Comparison of ENCODE assay signal across 20 cellular contexts in the genomic region with DNA sequence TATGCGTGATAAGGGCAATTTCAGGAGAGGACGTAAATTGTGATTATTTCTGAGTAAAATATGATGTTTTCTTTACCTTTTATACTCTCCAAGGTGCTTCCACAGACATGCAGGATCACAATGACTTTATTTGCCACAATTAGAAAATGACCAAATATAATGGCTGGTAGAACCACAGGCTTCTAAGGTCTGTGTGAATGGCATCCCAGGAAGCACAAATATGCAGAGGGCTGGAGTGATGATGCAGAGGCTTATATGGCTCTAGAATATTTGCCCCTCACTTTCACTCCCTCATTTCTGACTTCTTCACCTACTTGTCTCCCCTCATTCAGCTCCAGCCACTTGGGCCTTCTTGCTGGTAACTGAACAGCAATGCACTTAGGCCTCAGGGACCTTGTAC.
"Had no signal": no experiment of that assay in that cellular context is flagged by ENCODE, and none has a peak within 500 bp of the region (broad histone marks: within the 10 kb centered on the region; RNA-seq: fewer than 3 reads in every experiment).

No MANE protein-coding gene starts in this region.

- H3K36me3 Mint-ChIP-seq: stimulated activated memory B cell treated with anti-CD40 and anti-IgM and Interleukin-4, amounts not matched to agents 10 μg/mL and 1 μg/mL and 100 μg/mL, for 72 hours had no signal

- H3K4me1 Mint-ChIP-seq: stimulated activated memory B cell treated with anti-CD40 and anti-IgM and Interleukin-4, amounts not matched to agents 10 μg/mL and 1 μg/mL and 100 μg/mL, for 72 hours had no signal

- H3K79me2 ChIP-seq: parathyroid adenoma had no signal

- H3K27ac ChIP-seq: heart left ventricle, parathyroid adenoma, prostate gland, right lobe of liver, spleen, tibial artery, upper lobe of left lung, uterus had no signal

- DNase-seq: cortex of kidney; dorsolateral prefrontal cortex; effector CD8-positive, alpha-beta T cell; heart left ventricle; hypothalamus; kidney glomerular epithelial cell; mucosa of descending colon; right lobe of liver; spleen; stimulated activated CD4-positive, alpha-beta T cell treated with anti-CD3 and anti-CD28 coated beads, Interleukin-15, amount 100 ng/mL, for 24 hours; stimulated activated CD4-positive, alpha-beta T cell treated with anti-CD3 and anti-CD28 coated beads, Interleukin-1b, Interleukin-23, amount 100 ng/mL, for 48 hours; stimulated activated CD4-positive, alpha-beta T cell treated with anti-CD3 and anti-CD28 coated beads, Interleukin-4, amount 100 ng/mL, for 24 hours; tibial artery; upper lobe of left lung; uterus had no signal

- H3K9ac ChIP-seq: parathyroid adenoma had no signal

- H3K27me3 Mint-ChIP-seq: stimulated activated memory B cell treated with anti-CD40 and anti-IgM and Interleukin-4, amounts not matched to agents 10 μg/mL and 1 μg/mL and 100 μg/mL, for 72 hours had no signal

- H3K9me3 ChIP-seq: heart left ventricle, mucosa of descending colon, prostate gland, right lobe of liver, spleen, tibial artery, upper lobe of left lung, uterus had no signal

- H3K27me3 ChIP-seq: dorsolateral prefrontal cortex, heart left ventricle, right lobe of liver, spleen, tibial artery, upper lobe of left lung, uterus had no signal

- H3K36me3 ChIP-seq: heart left ventricle, prostate gland, right lobe of liver, spleen, tibial artery, upper lobe of left lung, uterus had no signal

- H3K27ac Mint-ChIP-seq: nephron; stimulated activated memory B cell treated with anti-CD40 and anti-IgM and Interleukin-4, amounts not matched to agents 10 μg/mL and 1 μg/mL and 100 μg/mL, for 72 hours; stimulated activated naive CD8-positive, alpha-beta T cell treated with anti-CD3 and anti-CD28 coated beads, Interleukin-15, Interleukin-2, amounts not matched to agents 100 ng/mL and 50 ng/mL, for 24 hours had no signal

- H3K4me3 Mint-ChIP-seq: nephron; stimulated activated memory B cell treated with anti-CD40 and anti-IgM and Interleukin-4, amounts not matched to agents 10 μg/mL and 1 μg/mL and 100 μg/mL, for 72 hours; stimulated activated naive CD8-positive, alpha-beta T cell treated with anti-CD3 and anti-CD28 coated beads, Interleukin-15, Interleukin-2, amounts not matched to agents 100 ng/mL and 50 ng/mL, for 24 hours had no signal

- H3K9me3 Mint-ChIP-seq: nephron; stimulated activated memory B cell treated with anti-CD40 and anti-IgM and Interleukin-4, amounts not matched to agents 10 μg/mL and 1 μg/mL and 100 μg/mL, for 72 hours; stimulated activated naive CD8-positive, alpha-beta T cell treated with anti-CD3 and anti-CD28 coated beads, Interleukin-15, Interleukin-2, amounts not matched to agents 100 ng/mL and 50 ng/mL, for 24 hours had no signal

- H3K4me1 ChIP-seq: heart left ventricle, parathyroid adenoma, prostate gland, right lobe of liver, spleen, tibial artery, upper lobe of left lung, uterus had no signal

- H3K4me3 ChIP-seq: dorsolateral prefrontal cortex, heart left ventricle, mucosa of descending colon, prostate gland, right lobe of liver, spleen, tibial artery, upper lobe of left lung, uterus had no signal

- H2AFZ ChIP-seq: parathyroid adenoma had no signal
